9 cellular contexts compared by ENCODE assay signal in the genomic region with DNA sequence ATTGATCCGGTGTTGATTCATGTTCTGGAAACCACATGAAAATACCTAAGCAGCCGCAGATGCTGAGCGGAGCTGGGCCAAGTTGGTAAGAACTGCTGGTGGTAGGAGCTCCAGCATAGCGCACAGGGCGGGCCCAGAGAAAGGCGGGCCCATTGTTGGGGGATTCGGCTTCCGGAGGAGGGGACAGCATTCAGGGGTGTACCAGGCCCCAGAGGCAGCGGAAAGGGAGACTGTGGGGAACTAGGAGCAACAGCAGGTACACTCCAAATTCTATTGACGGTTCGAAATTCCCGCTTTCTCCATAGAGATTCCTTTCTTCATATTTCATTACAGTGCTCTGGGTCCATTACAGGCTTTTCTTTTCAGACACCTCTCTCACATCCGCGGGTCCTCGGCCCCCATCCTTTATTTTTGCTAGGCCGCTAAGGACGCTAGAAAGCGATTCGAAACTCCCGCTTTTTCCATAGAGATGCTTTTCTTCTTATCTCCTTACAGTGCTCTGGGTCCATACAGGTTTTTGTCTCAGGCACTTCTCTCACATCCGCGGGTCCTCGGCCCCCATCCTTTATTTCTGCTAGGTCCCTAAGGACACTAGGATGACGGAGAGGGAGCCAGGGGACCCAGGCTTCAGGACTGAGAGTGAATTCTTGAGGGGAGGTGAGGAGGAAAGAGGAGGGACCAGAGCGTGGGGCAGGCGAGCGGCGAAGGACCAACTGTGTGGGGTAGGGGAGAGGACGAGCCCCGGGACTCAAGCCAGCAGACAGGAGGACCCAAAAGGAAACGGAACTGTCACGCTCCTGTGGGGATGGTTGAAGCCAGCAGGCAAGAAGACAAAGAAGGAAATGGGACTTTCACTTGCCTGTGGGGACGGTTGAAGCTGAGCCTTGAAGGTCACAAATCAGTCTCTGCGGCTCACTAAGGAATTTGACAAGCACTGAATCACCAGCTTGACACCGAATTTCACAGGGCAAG. TPM values are rescaled to one million over a fixed set of nuclear protein-coding genes. Genes with fewer than 3 reads are reported as not detected.
DNase-seq lines count a peak whose midpoint lies in the region; ATAC-seq and TF ChIP-seq lines count a peak whose summit lies in the region.
"Had no signal": no experiment of that assay in that cellular context is flagged by ENCODE, and none has a peak within 500 bp of the region (broad histone marks: within the 10 kb centered on the region; RNA-seq: fewer than 3 reads in every experiment).

A gene with protein sequence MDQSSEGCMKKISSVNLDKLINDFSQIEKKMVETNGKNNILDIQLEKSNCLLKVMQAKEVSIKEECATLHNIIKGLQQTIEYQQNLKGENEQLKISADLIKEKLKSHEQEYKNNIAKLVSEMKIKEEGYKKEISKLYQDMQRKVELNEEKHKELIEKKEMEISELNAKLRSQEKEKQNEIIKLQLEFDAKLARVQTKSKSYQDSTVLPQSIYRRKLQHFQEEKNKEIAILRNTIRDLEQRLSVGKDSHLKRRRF (plus strand): TSS at position 189 of the 972 bp plus-strand sequence. CDS start 2,304 bp downstream, outside the sequence.

- DNase-seq in AG04449 (ENCODE audit: low read depth, low spot score): no peak
- peak; percentile 71 for DNase-seq in Jurkat, Clone E6-1 (ENCODE audit: low read depth, low spot score)
- DNase-seq in activated CD8-positive, alpha-beta memory T cell treated with anti-CD3 and anti-CD28 coated beads, Interleukin-2, amount 50 U/mL, for 48 hours: peak; percentile 77
- DNase-seq in fibroblast of peridontal ligament (ENCODE audit: extremely low read depth): peak; percentile 34
- DNase-seq in pons (ENCODE audit: low spot score): peak; percentile 10
- no peak for DNase-seq in BE2C

- H3K27ac ChIP-seq in urinary bladder (ENCODE audit: low read depth): no peak within 1 kb of the TSS

- POLR2A ChIA-PET in AG04449 (lab: Yijun Ruan, JAX): interaction anchor here (0.6 kb wide), 1 partner anchor 832 kb away, joined by 3 read pairs; a partner anchor contains a TSS

- H3K27me3 ChIP-seq in BE2C: no peaks in the 10 kb centered on the region

- no peaks in the 10 kb centered on the region for H3K9me3 ChIP-seq in BE2C

- CTCF ChIA-PET in AG04449 (lab: Yijun Ruan, JAX): interaction anchor here (1.0 to 1.2 kb wide), 3 partner anchors 10 to 12 kb away, joined by 3 read pairs; no protein-coding TSS in a partner anchor

- ATAC-seq in GM19468 (IDR thresholded peaks at IDR 0.05; ENCODE audit: extremely low read depth, unreplicated experiment): peak; percentile 70

- no peaks in the 10 kb centered on the region for H3K36me3 ChIP-seq in urinary bladder (ENCODE audit: insufficient read depth)
- H3K36me3 ChIP-seq in BE2C: no peaks in the 10 kb centered on the region

- peak within 1 kb of the TSS; percentile 61 for H3K4me3 ChIP-seq in AG04449 (ENCODE audit: low read depth, low read length)
- H3K4me3 ChIP-seq in Jurkat, Clone E6-1 (ENCODE audit: low read length): peak within 1 kb of the TSS; percentile 67
- H3K4me3 ChIP-seq in urinary bladder (ENCODE audit: low read depth, low read length): peak within 1 kb of the TSS; percentile 14
- no peak within 1 kb of the TSS for H3K4me3 ChIP-seq in BE2C (ENCODE audit: low read depth, low read length)
- H3K4me3 ChIP-seq: lung had no signal

- WGBS in urinary bladder: 27% methylated on average over 35 of the region's 35 CpGs

- H3K4me1 ChIP-seq in urinary bladder (ENCODE audit: insufficient read depth) (no peaks in the 10 kb centered on the region), BE2C (no peaks in the 10 kb centered on the region)

- TF ChIP-seq CTCF in AG04449 (IDR thresholded peaks at IDR 0.05; ENCODE audit: insufficient read depth, low read length, missing control alignments): no peak
- TF ChIP-seq CTCF in BE2C (IDR thresholded peaks at IDR 0.05; ENCODE audit: low read depth, low read length): no peak

RNA-seq across cellular contexts. Expression of the gene that starts here (rescaled TPM):
- polyA plus RNA-seq in Jurkat, Clone E6-1 (2012; ENCODE audit: insufficient read depth, insufficient read length): 7.1 TPM
- 3.3 TPM for total RNA-seq in urinary bladder
- polyA plus RNA-seq in urinary bladder: 2.1 TPM
- polyA plus RNA-seq in BE2C (2012; ENCODE audit: insufficient read depth, insufficient read length, low read depth): 0.46 TPM

Comparison
In these comparisons a context has a peak if more than half of its experiments do, and no peak if none do; other contexts are left out.
1. DNase-seq: peak in Jurkat, Clone E6-1 (single experiment), activated CD8-positive, alpha-beta memory T cell treated with anti-CD3 and anti-CD28 coated beads, Interleukin-2, amount 50 U/mL, for 48 hours (single experiment), fibroblast of peridontal ligament (single experiment) and pons (single experiment); none in AG04449 (single experiment) and BE2C (single experiment).